ENCODE assay signal across 8 cellular contexts in the genomic region with DNA sequence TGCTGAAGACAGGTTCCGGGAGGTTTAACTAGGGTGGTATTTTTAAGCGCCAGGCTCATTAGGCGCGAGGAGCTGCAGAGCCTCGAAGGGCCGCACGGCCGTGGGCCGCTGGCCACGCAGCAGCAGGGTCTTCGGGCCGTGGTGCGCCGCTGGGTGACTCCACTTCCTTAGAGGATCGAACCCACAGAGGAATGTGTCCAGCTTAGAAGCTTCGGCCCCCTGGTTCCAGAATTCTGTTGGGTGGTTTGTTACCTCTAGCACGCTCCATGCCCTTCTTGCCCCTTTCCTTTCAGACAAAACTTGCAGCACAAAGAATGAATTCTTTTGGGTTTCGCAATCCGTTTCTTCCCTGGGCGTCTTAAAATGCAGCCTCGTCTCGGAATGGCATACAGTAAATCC. TPM values are rescaled to one million over a fixed set of nuclear protein-coding genes. Genes with fewer than 3 reads are reported as not detected.
DNase-seq lines count a peak whose midpoint lies in the region; ATAC-seq and TF ChIP-seq lines count a peak whose summit lies in the region.

No MANE protein-coding gene starts in this region.

- ATAC-seq in HG02759 (IDR thresholded peaks at IDR 0.05; ENCODE audit: unreplicated experiment) (peak; percentile 7), heart right ventricle (peak; percentile 16 to 63 (median 50)), HG03025 (IDR thresholded peaks at IDR 0.05; ENCODE audit: low FRiP score, unreplicated experiment) (no peak)

- H3K4me1 ChIP-seq in heart right ventricle = peaks cover 0 to 38% (median 22%) of the 10 kb centered on the region in 9 donors

- DNase-seq in COLO668 (lab: John Stamatoyannopoulos, UW; ENCODE audit: unreplicated experiment) = peak; percentile 49
- DNase-seq in heart right ventricle = peak; percentile 31 to 34
- peak in 9 of 10 donors; percentile 19 to 90 (median 45) for DNase-seq in posterior cingulate gyrus
- no peak for DNase-seq in NCI-H187 (lab: John Stamatoyannopoulos, UW)
- DNase-seq in H4 (ENCODE audit: low spot score) = no peak

- peak overlapping the region; percentile 38 to 98 (median 86) for H3K4me3 ChIP-seq in heart right ventricle

- peak overlapping the region; percentile 95 for H3K4me3 Mint-ChIP-seq in activated naive CD8-positive, alpha-beta T cell

- intact Hi-C loops in heart right ventricle (cut with DNase I) (loop anchor here in 9 of 10 donors (1.0 to 10.0 kb wide), 13 partner anchors 52 to 495 kb away; a partner anchor contains a TSS), posterior cingulate gyrus (cut with DNase I) (loop anchor here (1.0 to 5.0 kb wide), 4 partner anchors 53 to 133 kb away; a partner anchor contains a TSS)

- peaks cover 38% of the 10 kb centered on the region for H3K4me1 Mint-ChIP-seq in activated naive CD8-positive, alpha-beta T cell (ENCODE audit: low read depth)

- no peaks in the 10 kb centered on the region for H3K27me3 ChIP-seq in heart right ventricle

- no peak for TF ChIP-seq CTCF in heart right ventricle (IDR thresholded peaks at IDR 0.05)

- H3K9me3 Mint-ChIP-seq in activated naive CD8-positive, alpha-beta T cell (ENCODE audit: low read depth) = no peaks in the 10 kb centered on the region

- peak overlapping the region; percentile 75 to 99 (median 96) for H3K27ac ChIP-seq in heart right ventricle

- H3K27me3 Mint-ChIP-seq in activated naive CD8-positive, alpha-beta T cell = no peaks in the 10 kb centered on the region

- no peaks in the 10 kb centered on the region for H3K9me3 ChIP-seq in heart right ventricle

- peak overlapping the region; percentile 96 for H3K27ac Mint-ChIP-seq in activated naive CD8-positive, alpha-beta T cell

- H3K36me3 Mint-ChIP-seq in activated naive CD8-positive, alpha-beta T cell = peaks cover 4% of the 10 kb centered on the region

- peaks cover 0 to 22% (median 13%) of the 10 kb centered on the region in 9 donors for H3K36me3 ChIP-seq in heart right ventricle

- 6 to 9% methylated on average over 22 of the region's 22 CpGs for WGBS in heart right ventricle, 2 donors

RNA-seq across cellular contexts. Expression of a gene that starts 0.8 kb away (rescaled TPM):
- total RNA-seq in heart right ventricle = 10 to 100 TPM; 20.2 to 30.4 (median 25.2) TPM
- 10 to 100 TPM in 1 of 2 donors, 1 to 10 TPM in 1; 9.0 to 13.8 TPM for polyA plus RNA-seq in heart right ventricle
- total RNA-seq in H4 (2014; rRNA removed; shearing (Covaris generic)) = 12.8 and 19.0 TPM in 2 replicates

RNA-seq across cellular contexts. Expression of a gene that starts 44.0 kb away (rescaled TPM):
- total RNA-seq in heart right ventricle = not detected
- not detected for polyA plus RNA-seq in heart right ventricle
- total RNA-seq in H4 (2014; rRNA removed; shearing (Covaris generic)) = not detected in 2 replicates

RNA-seq across cellular contexts. Expression of a gene that starts 54.0 kb away (rescaled TPM):
- total RNA-seq in heart right ventricle = 10 to 100 TPM; 30.2 to 46.8 (median 39.3) TPM
- polyA plus RNA-seq in heart right ventricle = 10 to 100 TPM; 11.2 to 13.8 TPM
- total RNA-seq in H4 (2014; rRNA removed; shearing (Covaris generic)) = 20.9 and 21.0 TPM in 2 replicates

Comparison
In these comparisons a context has a peak if more than half of its experiments do, and no peak if none do; other contexts are left out.
1. DNase-seq: peak in COLO668 (single experiment), heart right ventricle (2 of 2) and posterior cingulate gyrus (9 of 10); none in NCI-H187 (0 of 2) and H4 (single experiment).